Comparison of ENCODE assay signal across 8 cellular contexts in genomic region chr3:46110701-46111493, GRCh38.
DNase-seq lines count a peak whose midpoint lies in the region; ATAC-seq and TF ChIP-seq lines count a peak whose summit lies in the region.

No MANE protein-coding gene starts in this region.

- no peak for TF ChIP-seq RAD21 in SK-N-SH (IDR thresholded peaks at IDR 0.05; ENCODE audit: low read length)

- POLR2A ChIA-PET in SK-N-SH (lab: Yijun Ruan, JAX): no interaction called here

- H3K4me3 ChIP-seq in SK-N-SH (ENCODE audit: low read depth in 2 of 2, low read length in 1 of 2) (no peak overlapping the region), hepatocyte (no peak overlapping the region)

- H2AFZ ChIP-seq in SK-N-SH (ENCODE audit: low read depth) (no peak overlapping the region), hepatocyte (no peak overlapping the region)

- DNase-seq in activated CD8-positive, alpha-beta memory T cell treated with anti-CD3 and anti-CD28 coated beads, Interleukin-2, amount 10 ng/mL, durations not matched to agents 7 days and 5 days: peak; percentile 89
- no peak for DNase-seq in activated CD8-positive, alpha-beta memory T cell treated with anti-CD3 and anti-CD28 coated beads, Interleukin-2, amount 50 U/mL, for 4 hours
- no peak for DNase-seq in SK-N-SH
- DNase-seq in hepatocyte (ENCODE audit: low spot score): peak; percentile 51
- no peak for DNase-seq in endothelial cell (ENCODE audit: low spot score)
- no peak for DNase-seq in ecto neural progenitor cell (ENCODE audit: low spot score)
- no peak for DNase-seq in activated CD4-positive, alpha-beta T cell treated with anti-CD3 and anti-CD28 coated beads, Interleukin-2, amount 50 U/mL, for 4 hours

- no peaks in the 10 kb centered on the region for H3F3A ChIP-seq in SK-N-SH (replicated peaks; ENCODE audit: insufficient read depth)

- no peaks in the 10 kb centered on the region for H3K36me3 ChIP-seq in SK-N-SH (replicated peaks in 1 of 2; ENCODE audit: control insufficient read depth in 1 of 2, insufficient read depth in 2 of 2, low read length in 1 of 2)
- no peaks in the 10 kb centered on the region for H3K36me3 ChIP-seq in hepatocyte (replicated peaks; ENCODE audit: insufficient read depth, low read depth)

- H3K27me3 ChIP-seq in SK-N-SH (ENCODE audit: insufficient read depth) (peaks cover 12% of the 10 kb centered on the region; the same call in 1 of the 2 replicates), hepatocyte (no peaks in the 10 kb centered on the region)

- H3K79me2 ChIP-seq in SK-N-SH (ENCODE audit: insufficient read depth) (no peaks in the 10 kb centered on the region), hepatocyte (no peaks in the 10 kb centered on the region)

- H3K27ac Mint-ChIP-seq in activated CD8-positive, alpha-beta memory T cell treated with anti-CD3 and anti-CD28 coated beads, Interleukin-2, amount 10 ng/mL, durations not matched to agents 7 days and 5 days: peak overlapping the region; percentile 92
- H3K27ac Mint-ChIP-seq in endothelial cell (ENCODE audit: unreplicated experiment): no peak overlapping the region

- H3K4me1 Mint-ChIP-seq in activated CD8-positive, alpha-beta memory T cell treated with anti-CD3 and anti-CD28 coated beads, Interleukin-2, amount 10 ng/mL, durations not matched to agents 7 days and 5 days: peaks cover 88% of the 10 kb centered on the region
- H3K4me1 Mint-ChIP-seq in endothelial cell (ENCODE audit: unreplicated experiment): peaks cover 6% of the 10 kb centered on the region

- no peaks in the 10 kb centered on the region for H3K27me3 Mint-ChIP-seq in activated CD8-positive, alpha-beta memory T cell treated with anti-CD3 and anti-CD28 coated beads, Interleukin-2, amount 10 ng/mL, durations not matched to agents 7 days and 5 days
- H3K27me3 Mint-ChIP-seq in endothelial cell (ENCODE audit: unreplicated experiment): no peaks in the 10 kb centered on the region

- H3K27ac ChIP-seq in SK-N-SH (ENCODE audit: low read depth in 2 of 2, low read length in 1 of 2) (no peak overlapping the region), hepatocyte (no peak overlapping the region)

- peaks cover 39% of the 10 kb centered on the region for H3K36me3 Mint-ChIP-seq in activated CD8-positive, alpha-beta memory T cell treated with anti-CD3 and anti-CD28 coated beads, Interleukin-2, amount 10 ng/mL, durations not matched to agents 7 days and 5 days
- H3K36me3 Mint-ChIP-seq in endothelial cell (ENCODE audit: low read depth, unreplicated experiment): no peaks in the 10 kb centered on the region

- H3K9me3 ChIP-seq in SK-N-SH (no peaks in the 10 kb centered on the region), hepatocyte (ENCODE audit: low read depth) (no peaks in the 10 kb centered on the region)

- CTCF ChIA-PET in activated CD8-positive, alpha-beta memory T cell treated with anti-CD3 and anti-CD28 coated beads, Interleukin-2, amount 10 ng/mL, durations not matched to agents 7 days and 5 days (lab: Charles Lee): interaction anchor here (0.7 to 1.0 kb wide), 2 partner anchors 17 to 32 kb away, joined by 3 read pairs; no protein-coding TSS in a partner anchor
- CTCF ChIA-PET in SK-N-SH (lab: Yijun Ruan, JAX): no interaction called here

- peak overlapping the region; percentile 43 for H3K4me3 Mint-ChIP-seq in activated CD8-positive, alpha-beta memory T cell treated with anti-CD3 and anti-CD28 coated beads, Interleukin-2, amount 10 ng/mL, durations not matched to agents 7 days and 5 days
- H3K4me3 Mint-ChIP-seq in endothelial cell (ENCODE audit: unreplicated experiment): no peak overlapping the region

- H3K9me3 Mint-ChIP-seq in activated CD8-positive, alpha-beta memory T cell treated with anti-CD3 and anti-CD28 coated beads, Interleukin-2, amount 10 ng/mL, durations not matched to agents 7 days and 5 days (ENCODE audit: low read depth): peaks cover 2% of the 10 kb centered on the region
- H3K9me3 Mint-ChIP-seq in endothelial cell (ENCODE audit: unreplicated experiment): no peaks in the 10 kb centered on the region

- TF ChIP-seq EP300 in SK-N-SH (IDR thresholded peaks at IDR 0.05; ENCODE audit: borderline replicate concordance in 1 of 2, low read depth in 1 of 2, low read length in 1 of 2): no peak

- WGBS in SK-N-SH (ENCODE audit: low lambda C conversion rate): 18% methylated on average over 9 of the region's 9 CpGs
- 76% methylated on average over 9 of the region's 9 CpGs for WGBS in hepatocyte (ENCODE audit: low lambda C conversion rate, missing lambda C conversion rate)

- no peaks in the 10 kb centered on the region; a peak in 1 of 4 replicates for H3K4me1 ChIP-seq in SK-N-SH (ENCODE audit: control insufficient read depth in 1 of 2, insufficient read depth in 2 of 2, low read depth in 1 of 2, low read length in 1 of 2)
- H3K4me1 ChIP-seq in hepatocyte (ENCODE audit: insufficient read depth): peaks cover 3% of the 10 kb centered on the region

- H3K9ac ChIP-seq in SK-N-SH: no peak overlapping the region

- TF ChIP-seq CTCF in SK-N-SH (IDR thresholded peaks at IDR 0.05): no peak
- TF ChIP-seq CTCF in hepatocyte (IDR thresholded peaks at IDR 0.05; ENCODE audit: poor library complexity): no peak
- TF ChIP-seq CTCF in endothelial cell (IDR thresholded peaks at IDR 0.05; ENCODE audit: unreplicated experiment): no peak

- H3K9me2 ChIP-seq in SK-N-SH (no peaks in the 10 kb centered on the region), hepatocyte (replicated peaks; ENCODE audit: insufficient read depth) (no peaks in the 10 kb centered on the region)

- peak; percentile 81 for ATAC-seq in activated CD8-positive, alpha-beta memory T cell treated with anti-CD3 and anti-CD28 coated beads, Interleukin-2, amount 10 ng/mL, durations not matched to agents 7 days and 5 days
- peak; percentile 72 for ATAC-seq in HG03175 (IDR thresholded peaks at IDR 0.05; ENCODE audit: unreplicated experiment)

- H3K4me2 ChIP-seq in SK-N-SH: no peak overlapping the region
- no peak overlapping the region for H3K4me2 ChIP-seq in hepatocyte

- no peaks in the 10 kb centered on the region for H4K20me1 ChIP-seq in SK-N-SH (ENCODE audit: insufficient read depth)
- H4K20me1 ChIP-seq in hepatocyte (ENCODE audit: insufficient read depth, poor library complexity, severe bottlenecking): no peaks in the 10 kb centered on the region

TF ChIP-seq in SK-N-SH, 30 proteins besides CTCF, POLR2A, EP300 and RAD21:
- TF ChIP-seq NFIC (IDR thresholded peaks at IDR 0.05; ENCODE audit: borderline replicate concordance): peak; percentile 26; the same call in 1 of the 2 replicates
- no peak for TF ChIP-seq ELF1 (IDR thresholded peaks at IDR 0.05)

Comparison
In these comparisons a context has a peak if more than half of its experiments do, and no peak if none do; other contexts are left out.
1. DNase-seq: peak in activated CD8-positive, alpha-beta memory T cell treated with anti-CD3 and anti-CD28 coated beads, Interleukin-2, amount 10 ng/mL, durations not matched to agents 7 days and 5 days (single experiment) and hepatocyte (single experiment); none in activated CD8-positive, alpha-beta memory T cell treated with anti-CD3 and anti-CD28 coated beads, Interleukin-2, amount 50 U/mL, for 4 hours (single experiment), SK-N-SH (single experiment), endothelial cell (single experiment), ecto neural progenitor cell (single experiment) and activated CD4-positive, alpha-beta T cell treated with anti-CD3 and anti-CD28 coated beads, Interleukin-2, amount 50 U/mL, for 4 hours (0 of 2).